ENCODE assay signal across 14 cellular contexts in the genomic region with DNA sequence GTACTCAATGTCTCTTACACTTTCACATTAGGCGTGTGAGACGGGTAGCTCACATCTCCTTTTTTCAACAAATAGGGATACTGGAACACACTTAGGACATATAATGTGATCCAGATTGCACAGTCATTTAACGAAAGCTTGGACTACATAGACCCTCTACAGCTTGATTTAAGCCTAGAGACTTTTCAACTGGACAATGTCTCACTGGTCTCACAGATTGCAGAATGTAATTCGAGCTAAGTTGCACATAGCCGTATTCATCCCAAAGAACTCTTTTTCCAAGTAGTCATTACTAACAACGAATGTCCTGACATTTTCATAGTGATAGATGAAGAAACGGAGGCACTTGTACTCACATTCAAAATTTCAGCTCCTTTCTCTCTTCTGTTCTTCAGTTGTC.
"Had no signal": no experiment of that assay in that cellular context is flagged by ENCODE, and none has a peak within 500 bp of the region (broad histone marks: within the 10 kb centered on the region; RNA-seq: fewer than 3 reads in every experiment).

No MANE protein-coding gene starts in this region.

- H2AFZ ChIP-seq: neural progenitor cell, parathyroid adenoma had no signal

- ATAC-seq: activated CD4-positive, alpha-beta T cell treated with anti-CD3 and anti-CD28 coated beads for 36 hours; stimulated activated memory B cell treated with anti-CD40 and anti-IgM and Interleukin-4, amounts not matched to agents 10 μg/mL and 1 μg/mL and 100 μg/mL, for 72 hours had no signal

- H3K36me3 ChIP-seq: neural progenitor cell had no signal

- H3K27me3 ChIP-seq: neural progenitor cell had no signal

- H3K27ac ChIP-seq: neural progenitor cell, parathyroid adenoma, skin epidermis, VCaP had no signal

- H3K79me2 ChIP-seq: parathyroid adenoma had no signal

- DNase-seq: activated CD4-positive, alpha-beta T cell treated with anti-CD3 and anti-CD28 coated beads for 36 hours; activated naive CD4-positive, alpha-beta T cell treated with Interleukin-2 at 50 U/mL for 16 hours; central memory CD4-positive, alpha-beta T cell; cortex of kidney; effector memory CD4-positive, alpha-beta T cell; hypothalamus; kidney glomerular epithelial cell; retina; T-helper 9 cell had no signal

- H3K4me3 ChIP-seq: neural progenitor cell, skin epidermis had no signal

- H3K4me1 ChIP-seq: parathyroid adenoma had no signal

- H3K9ac ChIP-seq: neural progenitor cell, parathyroid adenoma had no signal
